Comparison of ENCODE assay signal across 1 cellular context in genomic region chr22:49959782-49960158, GRCh38.
TF ChIP-seq lines count a peak whose summit lies in the region.

No MANE protein-coding gene starts in this region.

TF ChIP-seq in H1, 55 proteins besides CTCF, POLR2A, EP300 and RAD21:
- TF ChIP-seq KDM1A (IDR thresholded peaks at IDR 0.05; ENCODE audit: borderline replicate concordance, low read length) (peak; percentile 14; the same call in 1 of the 2 replicates), SIX5 (IDR thresholded peaks at IDR 0.05; ENCODE audit: low read depth, low read length) (no peak), ASH2L (IDR thresholded peaks at IDR 0.05; ENCODE audit: low read length) (peak; percentile 2), KDM4A (IDR thresholded peaks at IDR 0.05; ENCODE audit: low read depth, low read length, severe bottlenecking) (peak; percentile 53), SUZ12 (IDR thresholded peaks at IDR 0.05; ENCODE audit: low read length) (no peak), RNF2 (IDR thresholded peaks at IDR 0.05; ENCODE audit: borderline replicate concordance, low read depth, low read length, missing control alignments, poor library complexity, severe bottlenecking) (no peak), ATF3 (IDR thresholded peaks at IDR 0.05; ENCODE audit: insufficient read depth, low read depth, low read length) (no peak), ZNF274 (IDR thresholded peaks at IDR 0.05; ENCODE audit: borderline replicate concordance, extremely low read depth, low read length) (no peak)
